9 cellular contexts compared by ENCODE assay signal in genomic region chr11:86805873-86806310, GRCh38. TPM values are rescaled to one million over a fixed set of nuclear protein-coding genes. Genes with fewer than 3 reads are reported as not detected.
A peak's percentile ranks its signal among the peaks of the same experiment; 100 is the strongest.
DNase-seq lines count a peak whose midpoint lies in the region; ATAC-seq lines count a peak whose summit lies in the region.
"Had no signal": no experiment of that assay in that cellular context is flagged by ENCODE, and none has a peak within 500 bp of the region (broad histone marks: within the 10 kb centered on the region; RNA-seq: fewer than 3 reads in every experiment).

No MANE protein-coding gene starts in this region.

- no peaks in the 10 kb centered on the region for H3K36me3 Mint-ChIP-seq in T-cell
- peaks cover 0 to 4% (median 0%) of the 10 kb centered on the region in 5 donors for H3K36me3 Mint-ChIP-seq in naive thymus-derived CD4-positive, alpha-beta T cell

- H3K4me3 Mint-ChIP-seq in T-cell, result peak overlapping the region in 1 of 3 donors; percentile 3
- peak overlapping the region in 1 of 10 donors; percentile 62 for H3K4me3 Mint-ChIP-seq in naive thymus-derived CD4-positive, alpha-beta T cell

- no peaks in the 10 kb centered on the region for H3K9me3 Mint-ChIP-seq in T-cell
- H3K9me3 Mint-ChIP-seq in naive thymus-derived CD4-positive, alpha-beta T cell, result no peaks in the 10 kb centered on the region

- peak overlapping the region in 1 of 2 donors; percentile 4 for H3K27ac Mint-ChIP-seq in T-cell
- peak overlapping the region in 1 of 9 donors; percentile 87 for H3K27ac Mint-ChIP-seq in naive thymus-derived CD4-positive, alpha-beta T cell

- peaks cover 24 to 39% of the 10 kb centered on the region in 2 donors for H3K27me3 Mint-ChIP-seq in T-cell
- H3K27me3 Mint-ChIP-seq in naive thymus-derived CD4-positive, alpha-beta T cell, result peaks cover 19 to 40% (median 39%) of the 10 kb centered on the region in 5 donors

- ATAC-seq in GM18867 (IDR thresholded peaks at IDR 0.05; ENCODE audit: unreplicated experiment) (peak; percentile 99), HG02610 (IDR thresholded peaks at IDR 0.05; ENCODE audit: unreplicated experiment) (peak; percentile 98), T-cell (replicated peaks in 1 of 4) (peak; percentile 27 to 62 (median 45))
- ATAC-seq in naive thymus-derived CD4-positive, alpha-beta T cell, result peak; percentile 81

- POLR2A ChIA-PET in T-cell (lab: Charles Lee), result interaction anchor here in 1 of 2 donors (0.6 kb wide), 1 partner anchor 495 kb away, joined by 3 read pairs; no protein-coding TSS in a partner anchor
- POLR2A ChIA-PET in naive thymus-derived CD4-positive, alpha-beta T cell (lab: Charles Lee), result no interaction called here

- H3K36me3 ChIP-seq in naive thymus-derived CD4-positive, alpha-beta T cell (ENCODE audit: control insufficient read depth in 2 of 3, insufficient read depth in 3 of 3, low read length in 3 of 3), result no peaks in the 10 kb centered on the region

- CTCF ChIA-PET in T-cell (lab: Charles Lee), result no interaction called here
- CTCF ChIA-PET in naive thymus-derived CD4-positive, alpha-beta T cell (lab: Charles Lee), result no interaction called here

- no peak overlapping the region for H3K27ac ChIP-seq in naive thymus-derived CD4-positive, alpha-beta T cell (ENCODE audit: low read depth, low read length)

- H3K4me1 ChIP-seq in naive thymus-derived CD4-positive, alpha-beta T cell (ENCODE audit: control insufficient read depth in 2 of 2, insufficient read depth in 2 of 2, low read length in 2 of 2), result peaks cover 0 to 23% of the 10 kb centered on the region in 2 donors

- intact Hi-C loops in naive thymus-derived CD4-positive, alpha-beta T cell (cut with micrococcal nuclease), result loop anchor here in 1 of 2 donors (5.0 to 10.0 kb wide), 4 partner anchors 214 to 1051 kb away; partner anchors contain the start of gene HIKESHI

- H3K4me1 Mint-ChIP-seq in T-cell, result peaks cover 0 to 15% (median 6%) of the 10 kb centered on the region in 3 donors
- H3K4me1 Mint-ChIP-seq in naive thymus-derived CD4-positive, alpha-beta T cell, result peaks cover 0 to 53% (median 2%) of the 10 kb centered on the region in 7 donors

- no peak overlapping the region for H3K4me3 ChIP-seq in naive thymus-derived CD4-positive, alpha-beta T cell (ENCODE audit: low read length)
- H3K4me3 ChIP-seq: skin epidermis had no signal

- peak in 9 of 34 experiments; percentile 2 to 30 (median 20) for DNase-seq in T-cell
- DNase-seq in naive thymus-derived CD4-positive, alpha-beta T cell, result peak in 1 of 9 donors; percentile 54
- DNase-seq in SHP77 (lab: John Stamatoyannopoulos, UW), result no peak
- DNase-seq in NCI-H2107 (lab: John Stamatoyannopoulos, UW), result no peak
- no peak for DNase-seq in hypothalamus (lab: John Stamatoyannopoulos, UW)
- no peak for DNase-seq in activated effector memory CD4-positive, alpha-beta T cell treated with Interleukin-2 at 50 U/mL for 16 hours

- peaks cover 0 to 2% of the 10 kb centered on the region in 2 donors for H3K27me3 ChIP-seq in naive thymus-derived CD4-positive, alpha-beta T cell (ENCODE audit: control insufficient read depth in 2 of 2, insufficient read depth in 2 of 2, low read length in 2 of 2)

- H3K9me3 ChIP-seq in naive thymus-derived CD4-positive, alpha-beta T cell (ENCODE audit: control insufficient read depth in 2 of 3, low read length in 3 of 3), result no peaks in the 10 kb centered on the region

RNA-seq across cellular contexts. Expression of gene PRSS23, which starts 5.5 kb away (rescaled TPM):
- total RNA-seq in T-cell, result 1 to 10 TPM; 1.3 to 4.3 (median 1.6) TPM
- 1 to 10 TPM in 3 of 5 experiments, under 1 TPM in 2; 0.24 to 9.7 (median 1.3) TPM for total RNA-seq in naive thymus-derived CD4-positive, alpha-beta T cell
- under 1 TPM; 0.07 to 0.54 TPM for polyA plus RNA-seq in naive thymus-derived CD4-positive, alpha-beta T cell

Comparison
In these comparisons a context has a peak if more than half of its experiments do, and no peak if none do; other contexts are left out.
1. ATAC-seq: peak in every context shown above with its lines; median percentile 99 in GM18867; 98 in HG02610; 81 in naive thymus-derived CD4-positive, alpha-beta T cell; 45 in T-cell.